In genomic region chr3:100234364-100234763, GRCh38 we compare ENCODE assay signal across 29 cellular contexts.
"Had no signal": no experiment of that assay in that cellular context is flagged by ENCODE, and none has a peak within 500 bp of the region (broad histone marks: within the 10 kb centered on the region; RNA-seq: fewer than 3 reads in every experiment).

No MANE protein-coding gene starts in this region.

- H3K4me3 ChIP-seq: left lung, lower lobe of right lung, mucosa of descending colon, right atrium auricular region, skin epidermis, stomach, testis, thyroid gland, transverse colon, upper lobe of left lung, vagina had no signal

- H3K27ac Mint-ChIP-seq: immature natural killer cell; naive thymus-derived CD4-positive, alpha-beta T cell; nephron; progenitor cell of endocrine pancreas; stimulated activated naive B cell treated with anti-CD40 and anti-IgM and Interleukin-4, amounts not matched to agents 10 μg/mL and 1 μg/mL and 100 μg/mL, for 72 hours had no signal

- H3K4me1 Mint-ChIP-seq: immature natural killer cell; nephron; neural crest cell; stimulated activated naive B cell treated with anti-CD40 and anti-IgM and Interleukin-4, amounts not matched to agents 10 μg/mL and 1 μg/mL and 100 μg/mL, for 72 hours had no signal

- H3K27me3 ChIP-seq: left lung, right atrium auricular region, stomach, testis, thyroid gland, transverse colon, upper lobe of left lung, vagina had no signal

- ATAC-seq: left colon; left lung; lower lobe of right lung; mucosa of descending colon; naive thymus-derived CD4-positive, alpha-beta T cell; sciatic nerve; stimulated activated naive B cell treated with anti-CD40 and anti-IgM and Interleukin-4, amounts not matched to agents 10 μg/mL and 1 μg/mL and 100 μg/mL, for 72 hours; stimulated activated naive CD8-positive, alpha-beta T cell treated with anti-CD3 and anti-CD28 coated beads, Interleukin-15, Interleukin-2, amounts not matched to agents 100 U/mL and 50 U/mL, for 24 hours had no signal

- H3K4me3 Mint-ChIP-seq: immature natural killer cell; naive thymus-derived CD4-positive, alpha-beta T cell; nephron; neural crest cell; stimulated activated naive B cell treated with anti-CD40 and anti-IgM and Interleukin-4, amounts not matched to agents 10 μg/mL and 1 μg/mL and 100 μg/mL, for 72 hours had no signal

- H3K36me3 Mint-ChIP-seq: stimulated activated naive B cell treated with anti-CD40 and anti-IgM and Interleukin-4, amounts not matched to agents 10 μg/mL and 1 μg/mL and 100 μg/mL, for 72 hours had no signal

- DNase-seq: hypothalamus; immature natural killer cell; kidney; left colon; left lung; lower lobe of right lung; mammary epithelial cell; midbrain; mucosa of descending colon; naive thymus-derived CD4-positive, alpha-beta T cell; nucleus accumbens; stimulated activated CD4-positive, alpha-beta T cell treated with anti-CD3 and anti-CD28 coated beads, Interleukin-12 subunit alpha, Interleukin-12 subunit beta, amount 100 ng/mL, for 4 hours; stimulated activated CD4-positive, alpha-beta T cell treated with anti-CD3 and anti-CD28 coated beads, Interleukin-15, amount 100 ng/mL, for 24 hours; stimulated activated CD4-positive, alpha-beta T cell treated with anti-CD3 and anti-CD28 coated beads, Interleukin-2, amount 100 ng/mL, for 24 hours; stimulated activated CD4-positive, alpha-beta T cell treated with anti-CD3 and anti-CD28 coated beads, Interleukin-4, amount 100 ng/mL, for 1 hour; stimulated activated naive B cell treated with anti-CD40 and anti-IgM and Interleukin-4, amounts not matched to agents 10 μg/mL and 1 μg/mL and 100 μg/mL, for 72 hours; stimulated activated naive CD8-positive, alpha-beta T cell treated with anti-CD3 and anti-CD28 coated beads, Interleukin-15, Interleukin-2, amounts not matched to agents 100 U/mL and 50 U/mL, for 24 hours; stomach; testis; thyroid gland; transverse colon; upper lobe of left lung had no signal

- H3K36me3 ChIP-seq: left lung, lower lobe of right lung, right atrium auricular region, stomach, thyroid gland, transverse colon, upper lobe of left lung, vagina had no signal

- H3K27me3 Mint-ChIP-seq: progenitor cell of endocrine pancreas; stimulated activated naive B cell treated with anti-CD40 and anti-IgM and Interleukin-4, amounts not matched to agents 10 μg/mL and 1 μg/mL and 100 μg/mL, for 72 hours had no signal

- H3K9me3 ChIP-seq: testis, thyroid gland, vagina had no signal

- H3K4me1 ChIP-seq: left lung, lower lobe of right lung, right atrium auricular region, stomach, testis, thyroid gland, transverse colon, upper lobe of left lung, vagina had no signal

- H3K27ac ChIP-seq: left lung, lower lobe of right lung, right atrium auricular region, skin epidermis, stomach, testis, thyroid gland, transverse colon, upper lobe of left lung, vagina had no signal
